ENCODE assay signal across 10 cellular contexts in genomic region chr17:77147357-77147801, GRCh38. TPM values are rescaled to one million over a fixed set of nuclear protein-coding genes. Genes with fewer than 3 reads are reported as not detected.
DNase-seq lines count a peak whose midpoint lies in the region; ATAC-seq, FAIRE-seq and TF ChIP-seq lines count a peak whose summit lies in the region.
"Had no signal": no experiment of that assay in that cellular context is flagged by ENCODE, and none has a peak within 500 bp of the region (broad histone marks: within the 10 kb centered on the region; RNA-seq: fewer than 3 reads in every experiment).

No MANE protein-coding gene starts in this region.

- TF ChIP-seq CTCF in pancreas (IDR thresholded peaks at IDR 0.05), result no peak

- peak overlapping the region in 2 of 4 donors; percentile 4 to 19 for H3K4me3 ChIP-seq in pancreas

- H3K9me3 ChIP-seq in pancreas, result no peaks in the 10 kb centered on the region

- H3K4me1 ChIP-seq in pancreas, result peaks cover 23 to 56% (median 47%) of the 10 kb centered on the region in 3 donors

- no peak for FAIRE-seq in pancreas (lab: Jason Lieb, UNC)
- FAIRE-seq: TTC549 had no signal

- no peaks in the 10 kb centered on the region for H3K27me3 Mint-ChIP-seq in activated T-helper 17 cell treated with anti-CD3 and anti-CD28 coated beads, Interleukin-2, amount 50 U/mL, for 72 hours

- peak; percentile 43 for ATAC-seq in GM18520 (IDR thresholded peaks at IDR 0.05; ENCODE audit: unreplicated experiment)
- peak; percentile 52 for ATAC-seq in GM21825 (IDR thresholded peaks at IDR 0.05; ENCODE audit: unreplicated experiment)
- ATAC-seq in activated T-helper 17 cell treated with anti-CD3 and anti-CD28 coated beads, Interleukin-2, amount 50 U/mL, for 72 hours (replicated peaks), result peak; percentile 56
- ATAC-seq in pancreas, result peak; percentile 41 to 65 (median 56)
- ATAC-seq in GM19463 (IDR thresholded peaks at IDR 0.05; ENCODE audit: unreplicated experiment), result no peak

- intact Hi-C loops in pancreas (cut with DNase I), result no loop called here

- H3K27me3 ChIP-seq in pancreas, result no peaks in the 10 kb centered on the region

- WGBS in pancreas, 2 donors, result 19 to 26% methylated on average over 8 of the region's 8 CpGs

- no peaks in the 10 kb centered on the region for H3K36me3 ChIP-seq in pancreas

- peak overlapping the region; percentile 61 to 85 (median 74) for H3K27ac ChIP-seq in pancreas

- H3K27ac Mint-ChIP-seq in activated T-helper 17 cell treated with anti-CD3 and anti-CD28 coated beads, Interleukin-2, amount 50 U/mL, for 72 hours, result peak overlapping the region; percentile 84

- H3K4me3 Mint-ChIP-seq in activated T-helper 17 cell treated with anti-CD3 and anti-CD28 coated beads, Interleukin-2, amount 50 U/mL, for 72 hours, result peak overlapping the region; percentile 39

- H3K4me1 Mint-ChIP-seq in activated T-helper 17 cell treated with anti-CD3 and anti-CD28 coated beads, Interleukin-2, amount 50 U/mL, for 72 hours, result peaks cover 54% of the 10 kb centered on the region

- H3K9me3 Mint-ChIP-seq in activated T-helper 17 cell treated with anti-CD3 and anti-CD28 coated beads, Interleukin-2, amount 50 U/mL, for 72 hours, result no peaks in the 10 kb centered on the region

- peaks cover 90% of the 10 kb centered on the region for H3K36me3 Mint-ChIP-seq in activated T-helper 17 cell treated with anti-CD3 and anti-CD28 coated beads, Interleukin-2, amount 50 U/mL, for 72 hours (ENCODE audit: low read depth)

- DNase-seq in pancreas, result peak in 1 of 6 donors; percentile 26
- no peak for DNase-seq in NCI-H128 (lab: John Stamatoyannopoulos, UW; ENCODE audit: unreplicated experiment)
- DNase-seq in cerebellum (ENCODE audit: low spot score), result no peak
- no peak for DNase-seq in globus pallidus (ENCODE audit: low spot score)
- DNase-seq: effector memory CD4-positive, alpha-beta T cell had no signal

RNA-seq across cellular contexts. Expression of gene SEC14L1, which starts 6.6 kb away (rescaled TPM):
- 10 to 100 TPM; 89.3 to 98.4 TPM for total RNA-seq in activated T-helper 17 cell treated with anti-CD3 and anti-CD28 coated beads, Interleukin-2, amount 50 U/mL, for 72 hours
- total RNA-seq in pancreas (10 to 100 TPM; 28.7 to 45.5 (median 34.2) TPM), cerebellum (73.1 TPM)
- polyA plus RNA-seq in pancreas, result 10 to 100 TPM; 17.8 to 18.6 TPM
